In the genomic region with DNA sequence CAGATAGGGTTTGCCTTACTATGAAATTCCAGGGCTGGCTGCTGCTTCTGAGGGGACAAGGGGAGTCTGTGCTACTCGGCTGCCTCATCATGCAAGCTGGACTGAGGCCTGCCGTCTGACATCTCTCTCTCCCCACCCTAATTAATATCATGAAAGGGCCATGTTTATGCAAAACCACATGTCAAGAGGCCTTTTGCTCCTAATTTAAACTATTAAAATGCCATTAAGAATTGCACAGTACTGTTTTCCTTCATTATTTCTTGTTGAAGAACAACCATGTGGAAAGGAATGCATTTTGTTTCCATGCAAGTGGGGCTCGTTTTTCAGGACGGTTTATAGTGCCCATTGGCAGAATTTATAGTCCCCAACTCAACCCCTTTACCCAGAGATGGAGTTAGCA, we compare ENCODE assay signal across 24 cellular contexts.
"Had no signal": no experiment of that assay in that cellular context is flagged by ENCODE, and none has a peak within 500 bp of the region (broad histone marks: within the 10 kb centered on the region; RNA-seq: fewer than 3 reads in every experiment).

No MANE protein-coding gene starts in this region.

- H3K4me3 ChIP-seq: adrenal gland, breast epithelium, cardiac muscle cell, coronary artery, dorsolateral prefrontal cortex had no signal

- ATAC-seq: activated naive CD8-positive, alpha-beta T cell treated with anti-CD3 and anti-CD28 coated beads, Interleukin-2, amount 50 U/mL, for 24 hours; activated T-cell treated with anti-CD3 and anti-CD28 coated beads, Interleukin-2, amount 50 U/mL, for 4 hours; activated T-helper 17 cell treated with anti-CD3 and anti-CD28 coated beads, Interleukin-2, amount 50 U/mL, for 72 hours; esophagus mucosa had no signal

- H3K36me3 ChIP-seq: adrenal gland, breast epithelium, cardiac muscle cell had no signal

- H3K9me3 ChIP-seq: adrenal gland, breast epithelium had no signal

- DNase-seq: activated CD4-positive, alpha-beta memory T cell treated with anti-CD3 and anti-CD28 coated beads, Interleukin-2, amount 10 ng/mL, durations not matched to agents 7 days and 5 days; activated CD4-positive, alpha-beta T cell treated with anti-CD3 and anti-CD28 coated beads for 4 hours; activated CD4-positive, alpha-beta T cell treated with anti-CD3 and anti-CD28 coated beads, Interleukin-2, amount 10 ng/mL, durations not matched to agents 7 days and 5 days; activated CD4-positive, alpha-beta T cell treated with anti-CD3 and anti-CD28 coated beads, Interleukin-2, amount 50 U/mL, for 4 hours; activated CD4-positive, CD25-positive, alpha-beta regulatory T cell; activated CD4-positive, CD25-positive, alpha-beta regulatory T cell treated with anti-CD3 and anti-CD28 coated beads, Interleukin-2, amount 50 U/mL, for 72 hours; activated effector memory CD4-positive, alpha-beta T cell treated with anti-CD3 and anti-CD28 coated beads, Interleukin-2, amount 50 U/mL, for 16 hours; activated naive CD4-positive, alpha-beta T cell treated with anti-CD3 and anti-CD28 coated beads for 36 hours; activated naive CD8-positive, alpha-beta T cell treated with anti-CD3 and anti-CD28 coated beads for 36 hours; activated naive CD8-positive, alpha-beta T cell treated with anti-CD3 and anti-CD28 coated beads, Interleukin-2, amount 50 U/mL, for 24 hours; activated T-cell treated with anti-CD3 and anti-CD28 coated beads, Interleukin-2, amount 50 U/mL, for 4 hours; adrenal gland; amygdala; aorta; dorsolateral prefrontal cortex; effector memory CD4-positive, alpha-beta T cell; endodermal cell; head of caudate nucleus; T-helper 2 cell had no signal

- H3K27ac ChIP-seq: adrenal gland, breast epithelium, cardiac muscle cell, coronary artery, dorsolateral prefrontal cortex had no signal

- H3K4me1 ChIP-seq: adrenal gland, breast epithelium had no signal

- H3K27me3 ChIP-seq: adrenal gland, breast epithelium, cardiac muscle cell, dorsolateral prefrontal cortex had no signal
